ENCODE assay signal across 14 cellular contexts in the genomic region with DNA sequence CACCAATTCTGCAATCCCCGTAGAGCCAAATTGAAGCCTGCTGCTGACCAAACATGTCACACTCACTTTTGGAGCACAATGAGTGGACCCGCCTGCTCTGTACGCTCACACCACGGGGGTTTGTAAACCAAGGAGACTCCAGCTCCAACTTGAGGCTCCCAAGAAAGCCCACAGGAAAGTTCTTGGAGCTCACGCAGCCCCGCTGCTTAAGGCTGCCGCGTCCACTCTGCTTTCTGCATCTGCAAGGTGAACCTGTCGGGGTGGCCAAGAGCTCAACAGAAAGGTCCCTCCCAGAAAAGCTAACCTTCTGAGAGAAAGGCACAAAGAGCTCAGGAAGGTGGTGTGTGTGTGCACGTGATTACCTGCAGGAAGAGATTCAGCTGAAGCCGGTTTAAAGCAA.
DNase-seq lines count a peak whose midpoint lies in the region; ATAC-seq and TF ChIP-seq lines count a peak whose summit lies in the region.
"Had no signal": no experiment of that assay in that cellular context is flagged by ENCODE, and none has a peak within 500 bp of the region (broad histone marks: within the 10 kb centered on the region; RNA-seq: fewer than 3 reads in every experiment).

No MANE protein-coding gene starts in this region.

- H3K27ac ChIP-seq in mesendoderm (ENCODE audit: low read depth, low read length) = no peak overlapping the region
- H3K27ac ChIP-seq: C4-2B, GM23248 had no signal

- H3K4ac ChIP-seq in mesendoderm (ENCODE audit: low read depth, low read length) = no peak overlapping the region

- no peak overlapping the region for H3K4me2 ChIP-seq in mesendoderm (ENCODE audit: low read length)

- H3K27me3 Mint-ChIP-seq in chondrocyte (ENCODE audit: low read depth) = peaks cover 13% of the 10 kb centered on the region
- H3K27me3 Mint-ChIP-seq in natural killer cell (ENCODE audit: low read depth in 2 of 2) = peaks cover 6 to 16% of the 10 kb centered on the region in 2 donors
- peaks cover 16% of the 10 kb centered on the region for H3K27me3 Mint-ChIP-seq in type B pancreatic cell

- no peak overlapping the region for H3K23ac ChIP-seq in mesendoderm (ENCODE audit: low read length)

- intact Hi-C loops in natural killer cell (cut with micrococcal nuclease) = no loop called here

- no peaks in the 10 kb centered on the region for H3K79me2 ChIP-seq in mesendoderm (ENCODE audit: control insufficient read depth, insufficient read depth, low read length)

- DNase-seq in activated effector memory CD4-positive, alpha-beta T cell treated with anti-CD3 and anti-CD28 coated beads, Interleukin-2, amount 50 U/mL, for 16 hours = peak; percentile 8
- no peak for DNase-seq in activated effector memory CD4-positive, alpha-beta T cell treated with Interleukin-2 at 50 U/mL for 16 hours
- DNase-seq in chondrocyte (ENCODE audit: low spot score) (peak; percentile 60), natural killer cell (peak; percentile 4), type B pancreatic cell (ENCODE audit: extremely low spot score, unreplicated experiment) (peak; percentile 47), pons (ENCODE audit: low spot score) (no peak), mesendoderm (no peak), NK-92 (lab: John Stamatoyannopoulos, UW; ENCODE audit: unreplicated experiment) (no peak)
- DNase-seq: ACHN; CD4-positive, alpha-beta memory T cell; DMS79; GM23248 had no signal

- H2BK5ac ChIP-seq in mesendoderm (ENCODE audit: low read length) = no peak overlapping the region

- no peak overlapping the region for H3K4me3 ChIP-seq in mesendoderm (ENCODE audit: low read length)
- H3K4me3 ChIP-seq: GM12878, GM23248 had no signal

- H3K36me3 ChIP-seq in mesendoderm (ENCODE audit: control insufficient read depth, insufficient read depth, low read length) = no peaks in the 10 kb centered on the region

- no CpG with 5 or more reads among the region's 11 CpGs for WGBS in mesendoderm (ENCODE audit: extremely low coverage, insufficient coverage, low lambda C conversion rate)

- H3K4me1 ChIP-seq in mesendoderm (ENCODE audit: control insufficient read depth, low read depth, low read length) = no peaks in the 10 kb centered on the region

- H4K5ac ChIP-seq in mesendoderm (ENCODE audit: low read length) = no peak overlapping the region

- H3K56ac ChIP-seq in mesendoderm (ENCODE audit: low read length) = no peak overlapping the region

- H3K27ac Mint-ChIP-seq in chondrocyte (ENCODE audit: unreplicated experiment) (no peak overlapping the region), natural killer cell (no peak overlapping the region), type B pancreatic cell (no peak overlapping the region)
- H3K27ac Mint-ChIP-seq: CD4-positive, alpha-beta memory T cell had no signal

- H3K4me1 Mint-ChIP-seq in chondrocyte (ENCODE audit: low read depth) (no peaks in the 10 kb centered on the region), natural killer cell (peaks cover 11 to 19% of the 10 kb centered on the region in 2 donors), type B pancreatic cell (ENCODE audit: unreplicated experiment) (no peaks in the 10 kb centered on the region)

- H3K18ac ChIP-seq in mesendoderm (ENCODE audit: low read length) = no peak overlapping the region

- H3K27me3 ChIP-seq in mesendoderm (ENCODE audit: insufficient read depth, low read length, poor library complexity) = no peaks in the 10 kb centered on the region

- no peak overlapping the region for H2BK15ac ChIP-seq in mesendoderm (replicated peaks; ENCODE audit: low read depth)

- H4K8ac ChIP-seq in mesendoderm (ENCODE audit: low read depth, low read length) = no peak overlapping the region

- H3K79me1 ChIP-seq in mesendoderm (ENCODE audit: low read length) = no peaks in the 10 kb centered on the region

- no peaks in the 10 kb centered on the region for H3K9me3 Mint-ChIP-seq in chondrocyte (ENCODE audit: low read depth)
- no peaks in the 10 kb centered on the region for H3K9me3 Mint-ChIP-seq in natural killer cell
- no peaks in the 10 kb centered on the region for H3K9me3 Mint-ChIP-seq in type B pancreatic cell
- H3K9me3 Mint-ChIP-seq: CD4-positive, alpha-beta memory T cell had no signal

- no peak for TF ChIP-seq CTCF in chondrocyte (IDR thresholded peaks at IDR 0.05)
- no peak for TF ChIP-seq CTCF in natural killer cell (IDR thresholded peaks at IDR 0.05)
- no peak for TF ChIP-seq CTCF in type B pancreatic cell (conservative IDR thresholded peaks at IDR 0.05)

- H3K4me3 Mint-ChIP-seq in chondrocyte (ENCODE audit: unreplicated experiment) (no peak overlapping the region), natural killer cell (no peak overlapping the region), type B pancreatic cell (no peak overlapping the region)
- H3K4me3 Mint-ChIP-seq: CD4-positive, alpha-beta memory T cell had no signal

- no peak for ATAC-seq in natural killer cell
- ATAC-seq: GM12878 had no signal

- H3K36me3 Mint-ChIP-seq in chondrocyte (ENCODE audit: low read depth) (no peaks in the 10 kb centered on the region), natural killer cell (no peaks in the 10 kb centered on the region), type B pancreatic cell (no peaks in the 10 kb centered on the region)
- H3K36me3 Mint-ChIP-seq: CD4-positive, alpha-beta memory T cell had no signal

- no peak overlapping the region for H3K9ac ChIP-seq in mesendoderm (ENCODE audit: low read length)
- H3K9ac ChIP-seq: GM23248 had no signal

- no peak overlapping the region for H2BK120ac ChIP-seq in mesendoderm (ENCODE audit: low read depth, low read length)

- no peak overlapping the region for H2AK5ac ChIP-seq in mesendoderm (ENCODE audit: low read length)

Comparison
In these comparisons a context has a peak if more than half of its experiments do, and no peak if none do; other contexts are left out.
1. DNase-seq: peak in activated effector memory CD4-positive, alpha-beta T cell treated with anti-CD3 and anti-CD28 coated beads, Interleukin-2, amount 50 U/mL, for 16 hours (single experiment), chondrocyte (single experiment), natural killer cell (single experiment) and type B pancreatic cell (single experiment); none in activated effector memory CD4-positive, alpha-beta T cell treated with Interleukin-2 at 50 U/mL for 16 hours (single experiment), pons (single experiment), mesendoderm (single experiment) and NK-92 (single experiment).